26 cellular contexts compared by ENCODE assay signal in genomic region chr2:236622201-236622600, GRCh38. TPM values are rescaled to one million over a fixed set of nuclear protein-coding genes. Genes with fewer than 3 reads are reported as not detected.
A peak's percentile ranks its signal among the peaks of the same experiment; 100 is the strongest.
DNase-seq lines count a peak whose midpoint lies in the region; ATAC-seq, FAIRE-seq and TF ChIP-seq lines count a peak whose summit lies in the region.
"Had no signal": no experiment of that assay in that cellular context is flagged by ENCODE, and none has a peak within 500 bp of the region (broad histone marks: within the 10 kb centered on the region; RNA-seq: fewer than 3 reads in every experiment).

No MANE protein-coding gene starts in this region.

- H3K4me2 ChIP-seq in H1 (ENCODE audit: insufficient read depth in 1 of 2, low read depth in 2 of 2, low read length in 2 of 2) (no peak overlapping the region), neuronal stem cell (ENCODE audit: insufficient read depth, low read length, poor library complexity, severe bottlenecking) (no peak overlapping the region)

- FAIRE-seq in H1 (lab: Jason Lieb, UNC): no peak
- FAIRE-seq: A204.1, GM12878, GM19239, H54 had no signal

- H3K27ac Mint-ChIP-seq in type B pancreatic cell: peak overlapping the region; percentile 56
- H3K27ac Mint-ChIP-seq: CD8-positive, alpha-beta memory T cell had no signal

- no peak overlapping the region for H2BK15ac ChIP-seq in H1 (ENCODE audit: low read length)
- H2BK15ac ChIP-seq in neuronal stem cell (ENCODE audit: low read length): no peak overlapping the region

- no peak overlapping the region for H4K8ac ChIP-seq in H1 (ENCODE audit: extremely low read depth, insufficient read depth, low read length)
- H4K8ac ChIP-seq in neuronal stem cell (ENCODE audit: low read depth, low read length): no peak overlapping the region

- POLR2A ChIA-PET in H1 (lab: Charles Lee; ENCODE audit: partially characterized antibody): no interaction called here

- H3K36me3 ChIP-seq in H1 (ENCODE audit: control insufficient read depth in 2 of 4, insufficient read depth in 4 of 4, low read length in 3 of 4) (no peaks in the 10 kb centered on the region), neuronal stem cell (replicated peaks in 1 of 2; ENCODE audit: control insufficient read depth in 2 of 2, insufficient read depth in 2 of 2, low read length in 2 of 2) (no peaks in the 10 kb centered on the region)
- H3K36me3 ChIP-seq: BE2C had no signal

- H4K5ac ChIP-seq in H1 (ENCODE audit: insufficient read length, low read depth, low read length): no peak overlapping the region

- CTCF ChIA-PET in H1 (lab: Charles Lee; ENCODE audit: partially characterized antibody): interaction anchor here (0.7 to 0.9 kb wide), 3 partner anchors 9 to 375 kb away, joined by 3 read pairs; no protein-coding TSS in a partner anchor

- H3K4me1 ChIP-seq in H1 (replicated peaks in 1 of 4; ENCODE audit: control insufficient read depth in 3 of 4, insufficient read depth in 4 of 4, low read length in 3 of 4) (peaks cover 0 to 3% (median 1%) of the 10 kb centered on the region in 4 experiments; a peak in 2 of 7 replicates), neuronal stem cell (ENCODE audit: control insufficient read depth in 2 of 2, insufficient read depth in 1 of 2, low read depth in 1 of 2, low read length in 2 of 2) (peaks cover 2 to 5% of the 10 kb centered on the region in 2 donors)
- H3K4me1 ChIP-seq: BE2C had no signal

- H3K18ac ChIP-seq in H1 (ENCODE audit: extremely low read depth, low read length) (no peak overlapping the region), neuronal stem cell (ENCODE audit: low read length) (no peak overlapping the region)

- no peak overlapping the region for H3K23ac ChIP-seq in H1 (ENCODE audit: insufficient read length)
- no peak overlapping the region for H3K23ac ChIP-seq in neuronal stem cell (ENCODE audit: low read depth, low read length, poor library complexity)

- H3K4me3 Mint-ChIP-seq in type B pancreatic cell: no peak overlapping the region
- H3K4me3 Mint-ChIP-seq: CD4-positive, CD25-positive, alpha-beta regulatory T cell; CD8-positive, alpha-beta memory T cell had no signal

- H3K27me3 Mint-ChIP-seq in type B pancreatic cell: peaks cover 32% of the 10 kb centered on the region
- H3K27me3 Mint-ChIP-seq: CD4-positive, CD25-positive, alpha-beta regulatory T cell had no signal

- H3K9ac ChIP-seq in H1 (replicated peaks in 1 of 4; ENCODE audit: extremely low read depth in 1 of 4, low read depth in 3 of 4, low read length in 3 of 4) (no peak overlapping the region), neuronal stem cell (ENCODE audit: low read depth, low read length, poor library complexity) (no peak overlapping the region)
- H3K9ac ChIP-seq: GM23248 had no signal

- H2BK12ac ChIP-seq in H1 (ENCODE audit: low read depth, low read length): peak overlapping the region; percentile 51; the same call in 1 of the 2 replicates
- peak overlapping the region; percentile 11 for H2BK12ac ChIP-seq in neuronal stem cell (ENCODE audit: low read length)

- no peaks in the 10 kb centered on the region for H3K36me3 Mint-ChIP-seq in type B pancreatic cell
- H3K36me3 Mint-ChIP-seq: CD4-positive, CD25-positive, alpha-beta regulatory T cell; CD8-positive, alpha-beta memory T cell had no signal

- H2BK120ac ChIP-seq in H1 (replicated peaks; ENCODE audit: low read depth, low read length) (no peak overlapping the region), neuronal stem cell (ENCODE audit: low read depth, low read length) (no peak overlapping the region)

- H3K79me1 ChIP-seq in H1 (ENCODE audit: low read depth, low read length) (no peaks in the 10 kb centered on the region), neuronal stem cell (ENCODE audit: low read depth, low read length) (no peaks in the 10 kb centered on the region)

- no peaks in the 10 kb centered on the region for H3K79me2 ChIP-seq in H1 (ENCODE audit: control insufficient read depth in 1 of 2, insufficient read depth in 2 of 2, low read length in 2 of 2)

- no peaks in the 10 kb centered on the region for H3K23me2 ChIP-seq in H1 (ENCODE audit: low read depth, low read length)

- H3K27me3 ChIP-seq in H1 (replicated peaks in 1 of 4; ENCODE audit: control insufficient read depth in 3 of 4, extremely low read depth in 1 of 4, insufficient read depth in 3 of 4, low read length in 3 of 4) (no peaks in the 10 kb centered on the region), neuronal stem cell (ENCODE audit: control insufficient read depth in 3 of 3, insufficient read depth in 3 of 3, low read depth in 1 of 3, low read length in 3 of 3) (no peaks in the 10 kb centered on the region)

- ATAC-seq in GM19455 (IDR thresholded peaks at IDR 0.05; ENCODE audit: unreplicated experiment): no peak
- ATAC-seq: GM12878 had no signal

- DNase-seq in H1 (ENCODE audit: low read depth in 1 of 2, low spot score in 2 of 2) (no peak), epithelial cell of esophagus (ENCODE audit: low read depth) (peak; percentile 44), neuronal stem cell (ENCODE audit: low spot score) (no peak), type B pancreatic cell (ENCODE audit: extremely low spot score, unreplicated experiment) (no peak), T-helper 2 cell (no peak)
- DNase-seq in stimulated activated CD4-positive, alpha-beta T cell treated with anti-CD3 and anti-CD28 coated beads, Interleukin-4, amount 100 ng/mL, for 24 hours: no peak
- DNase-seq: ACHN; BE2C; C1 segment of cervical spinal cord; CD4-positive, CD25-positive, alpha-beta regulatory T cell; CD8-positive, alpha-beta memory T cell; COR-L47; DMS 273 treated with DMSO at 0.1 percent for 48 hours; DMS53; DND-41; EL; GM23248; HCEC 1CT had no signal

- no peaks in the 10 kb centered on the region for H4K20me1 ChIP-seq in H1 (replicated peaks in 1 of 2; ENCODE audit: control insufficient read depth in 1 of 2, insufficient read depth in 2 of 2, low read length in 2 of 2)

- H4K91ac ChIP-seq in H1 (replicated peaks; ENCODE audit: insufficient read length, low read length) (no peak overlapping the region), neuronal stem cell (ENCODE audit: low read depth, low read length, poor library complexity) (no peak overlapping the region)

- H2AFZ ChIP-seq in H1 (ENCODE audit: low read length) (0 out of 2 replicates have a peak overlapping the region, but pooled peaks have one; percentile 65), neuronal stem cell (ENCODE audit: low read length) (no peak overlapping the region)
- H2AFZ ChIP-seq: GM23248 had no signal

- WGBS in H1 (ENCODE audit: extremely low coverage in 1 of 2, insufficient coverage in 1 of 2, insufficient read length in 1 of 2, insufficient replicate concordance in 2 of 2, low coverage in 1 of 2, low lambda C conversion rate in 2 of 2, missing lambda C conversion rate in 1 of 2), 2 experiments: 95% methylated on average over 6 of the region's 6 CpGs; no CpG with 5 or more reads in 1 of the 2 experiments
- WGBS in neuronal stem cell (ENCODE audit: extremely low coverage in 2 of 2, insufficient read length in 2 of 2, insufficient replicate concordance in 1 of 2), 2 donors: no CpG with 5 or more reads among the region's 6 CpGs

- H2AK5ac ChIP-seq in H1 (ENCODE audit: low read depth, low read length) (no peak overlapping the region), neuronal stem cell (ENCODE audit: low read depth, low read length) (no peak overlapping the region)

- no peak overlapping the region for H3K56ac ChIP-seq in H1 (replicated peaks; ENCODE audit: insufficient read length, low read depth, low read length)

- no peak for TF ChIP-seq CTCF in H1 (IDR thresholded peaks at IDR 0.05; ENCODE audit: control extremely low read depth in 1 of 3, insufficient read depth in 1 of 3, low read depth in 1 of 3, low read length in 3 of 3)
- TF ChIP-seq CTCF in epithelial cell of esophagus (IDR thresholded peaks at IDR 0.05; ENCODE audit: insufficient read depth, low read depth, low read length, missing control alignments): no peak
- no peak for TF ChIP-seq CTCF in type B pancreatic cell (conservative IDR thresholded peaks at IDR 0.05)

- no peak for TF ChIP-seq POLR2A in H1 (IDR thresholded peaks at IDR 0.05; ENCODE audit: control extremely low read depth in 1 of 2, low read depth in 2 of 2, low read length in 2 of 2)

- H3K27ac ChIP-seq in H1 (ENCODE audit: low read depth, low read length) (no peak overlapping the region), neuronal stem cell (replicated peaks; ENCODE audit: low read length) (no peak overlapping the region)
- H3K27ac ChIP-seq: GM23248, HL-60 had no signal

- no peaks in the 10 kb centered on the region for H3K9me3 ChIP-seq in H1 (ENCODE audit: insufficient read depth in 2 of 2, low read depth in 1 of 2, low read length in 1 of 2)
- H3K9me3 ChIP-seq in neuronal stem cell (replicated peaks in 1 of 2; ENCODE audit: control insufficient read depth in 2 of 2, insufficient read depth in 1 of 2, low read depth in 1 of 2, low read length in 2 of 2): no peaks in the 10 kb centered on the region
- H3K9me3 ChIP-seq: BE2C had no signal

- H3K9me3 Mint-ChIP-seq in type B pancreatic cell: no peaks in the 10 kb centered on the region
- H3K9me3 Mint-ChIP-seq: CD4-positive, CD25-positive, alpha-beta regulatory T cell; CD8-positive, alpha-beta memory T cell had no signal

- H3K4ac ChIP-seq in H1 (replicated peaks; ENCODE audit: insufficient read length, low read depth, low read length) (no peak overlapping the region), neuronal stem cell (ENCODE audit: low read length) (no peak overlapping the region)

- no peak overlapping the region for H2BK20ac ChIP-seq in H1 (ENCODE audit: low read length)

- H3K4me1 Mint-ChIP-seq in type B pancreatic cell (ENCODE audit: unreplicated experiment): peaks cover 6% of the 10 kb centered on the region

- no peak for TF ChIP-seq EP300 in H1 (IDR thresholded peaks at IDR 0.05; ENCODE audit: borderline replicate concordance in 1 of 2, low read depth in 2 of 2, low read length in 2 of 2)

- no peak overlapping the region for H3K14ac ChIP-seq in H1 (ENCODE audit: insufficient read length)
- H3K14ac ChIP-seq in neuronal stem cell (ENCODE audit: low read length): no peak overlapping the region

- H2BK5ac ChIP-seq in H1 (ENCODE audit: low read depth, low read length) (no peak overlapping the region), neuronal stem cell (ENCODE audit: low read length) (no peak overlapping the region)

- H3K4me3 ChIP-seq in H1 (ENCODE audit: extremely low read depth in 1 of 4, insufficient read depth in 2 of 4, low read depth in 3 of 4, low read length in 4 of 4) (no peak overlapping the region), epithelial cell of esophagus (ENCODE audit: low read length) (no peak overlapping the region), neuronal stem cell (ENCODE audit: low read length in 2 of 2) (no peak overlapping the region)
- H3K4me3 ChIP-seq: GM12878, GM23248 had no signal

- no peak for TF ChIP-seq RAD21 in H1 (IDR thresholded peaks at IDR 0.05 in 1 of 2, conservative IDR thresholded peaks at IDR 0.05 in 1 of 2; ENCODE audit: low read depth in 2 of 2, low read length in 2 of 2)

RNA-seq across cellular contexts. Expression of gene ACKR3, which starts 52.6 kb away (rescaled TPM):
- total RNA-seq in H1 (2021; fragmentation: NEBNext Ultra II Directional; extraction: Animal tissue kit (Norgen Biotek cat#: 25700)): 0.73 and 1.4 TPM in 2 replicates
- 22.3 and 24.4 TPM in 2 replicates for polyA plus RNA-seq in H1 (2011; rRNA removed)
- polyA plus RNA-seq in H1 (2011; cell fraction: cytosol; rRNA removed): 13.8 TPM
- polyA plus RNA-seq in H1 (2011; cell fraction: nucleus; rRNA removed): 20.1 TPM
- 2.5 to 3.7 TPM (median 2.9 TPM) in 4 replicates for polyA plus RNA-seq in H1 (2012, experiment 1 of 2)
- polyA plus RNA-seq in H1 (2012, experiment 2 of 2): 3.0 TPM
- polyA plus RNA-seq in H1 (2013, experiment 1 of 2): 1.8 TPM
- polyA plus RNA-seq in H1 (2013, experiment 2 of 2): 1.9 TPM
- polyA minus RNA-seq in H1 (2011; rRNA and poly(A)+ RNA removed): 16.7 and 31.3 TPM in 2 replicates
- polyA minus RNA-seq in H1 (2011; cell fraction: cytosol; rRNA and poly(A)+ RNA removed): 3.8 TPM
- polyA minus RNA-seq in H1 (2011; cell fraction: nucleus; rRNA and poly(A)+ RNA removed): 3.8 TPM
- 4.4 TPM for polyA plus RNA-seq in neuronal stem cell (2013, experiment 1 of 2)
- 4.3 TPM for polyA plus RNA-seq in neuronal stem cell (2013, experiment 2 of 2)
- total RNA-seq in type B pancreatic cell (ENCODE audit: low replicate concordance): 43.6 and 44.6 TPM in 2 replicates
- total RNA-seq: G401, HT1080 had no signal

Comparison
In these comparisons a context has a peak if more than half of its experiments do, and no peak if none do; other contexts are left out.
1. RNA of gene ACKR3, which starts 52.6 kb away (total RNA-seq): 43.6 to 44.6 TPM in type B pancreatic cell; 0.73 to 1.4 TPM in H1; every median in the first group is over 10 times any median in the second.